ENCODE assay signal across 10 cellular contexts in genomic region chr15:67149068-67149841, GRCh38.
A peak's percentile ranks its signal among the peaks of the same experiment; 100 is the strongest.
DNase-seq lines count a peak whose midpoint lies in the region; ATAC-seq, FAIRE-seq and TF ChIP-seq lines count a peak whose summit lies in the region.
"Had no signal": no experiment of that assay in that cellular context is flagged by ENCODE, and none has a peak within 500 bp of the region (broad histone marks: within the 10 kb centered on the region; RNA-seq: fewer than 3 reads in every experiment).

No MANE protein-coding gene starts in this region.

- POLR2A ChIA-PET in AG04450 (lab: Yijun Ruan, JAX), result interaction anchor here (1.4 kb wide), 2 partner anchors 29 to 40 kb away, joined by 3 to 8 read pairs; no protein-coding TSS in a partner anchor
- POLR2A ChIA-PET in naive thymus-derived CD8-positive, alpha-beta T cell (lab: Charles Lee), result interaction anchor here (1.3 kb wide), 1 partner anchor 28 kb away, joined by 3 read pairs; no protein-coding TSS in a partner anchor

- H3K27me3 ChIP-seq in AG04450 (ENCODE audit: control insufficient read depth, insufficient read depth, low read length) (no peaks in the 10 kb centered on the region), small intestine (ENCODE audit: control insufficient read depth in 2 of 2, insufficient read depth in 2 of 2, low read length in 2 of 2) (no peaks in the 10 kb centered on the region)

- H3K27ac Mint-ChIP-seq in naive thymus-derived CD8-positive, alpha-beta T cell, result peak overlapping the region in 7 of 10 donors; percentile 8 to 67 (median 41)

- H3K27me3 Mint-ChIP-seq in naive thymus-derived CD8-positive, alpha-beta T cell, result peaks cover 0 to 1% (median 0%) of the 10 kb centered on the region in 5 donors

- no peaks in the 10 kb centered on the region for H3K9me3 ChIP-seq in AG04450 (ENCODE audit: control insufficient read depth, insufficient read depth, low read length)
- no peaks in the 10 kb centered on the region for H3K9me3 ChIP-seq in KOPT-K1 (ENCODE audit: insufficient read depth, low read length, poor library complexity, severe bottlenecking)
- no peaks in the 10 kb centered on the region for H3K9me3 ChIP-seq in small intestine (ENCODE audit: control insufficient read depth, low read depth)

- no peak for ATAC-seq in naive thymus-derived CD8-positive, alpha-beta T cell
- ATAC-seq in GM19397 (IDR thresholded peaks at IDR 0.05; ENCODE audit: unreplicated experiment), result no peak
- no peak for ATAC-seq in GM21723 (IDR thresholded peaks at IDR 0.05; ENCODE audit: unreplicated experiment)

- CTCF ChIA-PET in AG04450 (lab: Charles Lee), result interaction anchor here (0.5 kb wide), 1 partner anchor 15 kb away, joined by 3 read pairs; no protein-coding TSS in a partner anchor

- FAIRE-seq in small intestine (lab: Jason Lieb, UNC), result no peak

- peak overlapping the region in 4 of 10 donors; percentile 0 to 63 (median 55) for H3K4me3 Mint-ChIP-seq in naive thymus-derived CD8-positive, alpha-beta T cell

- peak overlapping the region; percentile 99 for H3K27ac ChIP-seq in AG04450 (ENCODE audit: low read depth, low read length)
- H3K27ac ChIP-seq in KOPT-K1 (ENCODE audit: low read depth, low read length, poor library complexity, severe bottlenecking), result peak overlapping the region; percentile 86
- peak overlapping the region; percentile 51 to 85 for H3K27ac ChIP-seq in coronary artery
- peak overlapping the region in 1 of 2 donors; percentile 91 for H3K27ac ChIP-seq in small intestine (ENCODE audit: low read depth in 1 of 2, low read length in 1 of 2)

- H3K4me1 Mint-ChIP-seq in naive thymus-derived CD8-positive, alpha-beta T cell, result peaks cover 32 to 88% (median 58%) of the 10 kb centered on the region in 4 donors

- no peaks in the 10 kb centered on the region for H3K36me3 ChIP-seq in KOPT-K1 (ENCODE audit: insufficient read depth, low read length)
- H3K36me3 ChIP-seq in small intestine (ENCODE audit: control insufficient read depth in 2 of 2, insufficient read depth in 2 of 2, low read length in 2 of 2), result no peaks in the 10 kb centered on the region

- H3K36me3 Mint-ChIP-seq in naive thymus-derived CD8-positive, alpha-beta T cell, result no peaks in the 10 kb centered on the region

- no peak overlapping the region for H3K4me3 ChIP-seq in AG04450 (ENCODE audit: low read depth, low read length)
- peak overlapping the region; percentile 47 for H3K4me3 ChIP-seq in coronary artery
- H3K4me3 ChIP-seq in small intestine (ENCODE audit: low read depth in 1 of 2, low read length in 2 of 2), result no peak overlapping the region

- WGBS in small intestine, 3 donors, result 87 to 90% (median 89%) methylated on average over 6 of the region's 6 CpGs

- H3K9me3 Mint-ChIP-seq in naive thymus-derived CD8-positive, alpha-beta T cell, result no peaks in the 10 kb centered on the region
- H3K9me3 Mint-ChIP-seq: dendritic cell treated with granulocyte-macrophage colony-stimulating factor and Interleukin-4, amounts not matched to agents 40 ng/mL and 50 ng/mL, for 4 days had no signal

- TF ChIP-seq CTCF in AG04450 (IDR thresholded peaks at IDR 0.05; ENCODE audit: low read depth, low read length) (no peak), coronary artery (IDR thresholded peaks at IDR 0.05) (no peak)

- peaks cover 12 to 45% of the 10 kb centered on the region in 2 donors for H3K4me1 ChIP-seq in small intestine (ENCODE audit: control insufficient read depth in 2 of 2, insufficient read depth in 1 of 2, low read depth in 1 of 2, low read length in 1 of 2)

- no peak for DNase-seq in AG04450 (ENCODE audit: low read depth, low spot score)
- DNase-seq in coronary artery (ENCODE audit: low spot score), result no peak
- DNase-seq in naive thymus-derived CD8-positive, alpha-beta T cell, result no peak
- no peak for DNase-seq in DMS 273 treated with DMSO at 0.1 percent for 48 hours (lab: John Stamatoyannopoulos, UW)
- DNase-seq in small intestine, result no peak
- DNase-seq: T1000 had no signal
